ENCODE assay signal across 22 cellular contexts in the genomic region with DNA sequence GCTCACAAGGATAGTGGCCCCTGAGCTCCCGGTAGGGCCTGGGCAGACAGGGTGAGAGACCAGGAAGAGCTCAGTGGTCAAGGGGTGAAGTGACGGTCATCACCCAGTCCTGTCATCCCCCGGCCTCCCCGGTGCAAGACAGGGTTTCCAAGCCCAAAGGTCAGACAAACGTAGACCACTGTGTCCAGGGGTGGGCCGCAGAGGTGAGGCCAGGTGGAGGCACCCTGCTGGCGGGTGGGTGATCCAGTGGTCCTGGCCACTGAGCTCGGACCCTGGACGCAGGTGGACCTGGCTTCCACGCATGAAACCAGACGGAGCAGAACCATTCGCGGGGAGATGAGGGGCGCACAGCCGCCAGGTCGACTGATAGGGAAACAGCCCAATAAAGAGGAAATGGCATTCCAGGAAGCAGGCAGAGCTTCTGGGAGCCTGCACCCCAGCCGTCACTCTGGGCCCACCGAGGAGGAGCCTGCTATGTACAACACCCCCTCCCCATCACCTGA. TPM values are rescaled to one million over a fixed set of nuclear protein-coding genes. Genes with fewer than 3 reads are reported as not detected.
A peak's percentile ranks its signal among the peaks of the same experiment; 100 is the strongest.
DNase-seq lines count a peak whose midpoint lies in the region; ATAC-seq and TF ChIP-seq lines count a peak whose summit lies in the region.
"Had no signal": no experiment of that assay in that cellular context is flagged by ENCODE, and none has a peak within 500 bp of the region (broad histone marks: within the 10 kb centered on the region; RNA-seq: fewer than 3 reads in every experiment).

No MANE protein-coding gene starts in this region.

- H3K27ac ChIP-seq in Panc1 (ENCODE audit: low read length) (no peak overlapping the region), right lobe of liver (no peak overlapping the region), gastrocnemius medialis (no peak overlapping the region)
- H3K27ac ChIP-seq: adrenal gland, dorsolateral prefrontal cortex, epithelial cell of prostate, SJSA1, thyroid gland had no signal

- POLR2A ChIA-PET in Panc1 (lab: Charles Lee), result no interaction called here

- TF ChIP-seq POLR2A in right lobe of liver (IDR thresholded peaks at IDR 0.05) (no peak), gastrocnemius medialis (IDR thresholded peaks at IDR 0.05) (no peak)

- H3K4me1 ChIP-seq in Panc1 (ENCODE audit: control insufficient read depth, insufficient read depth, low read length) (peaks cover 14% of the 10 kb centered on the region), right lobe of liver (peaks cover 3 to 37% (median 17%) of the 10 kb centered on the region in 4 donors), gastrocnemius medialis (peaks cover 7 to 16% of the 10 kb centered on the region in 2 donors)

- no peak overlapping the region for H3K4me3 Mint-ChIP-seq in CD14-positive monocyte
- H3K4me3 Mint-ChIP-seq: H9; memory B cell; stimulated activated memory B cell treated with anti-CD40 and anti-IgM and Interleukin-4, amounts not matched to agents 10 μg/mL and 1 μg/mL and 100 μg/mL, for 72 hours had no signal

- TF ChIP-seq CTCF in CD14-positive monocyte (IDR thresholded peaks at IDR 0.05) (no peak), Panc1 (IDR thresholded peaks at IDR 0.05) (no peak), right lobe of liver (IDR thresholded peaks at IDR 0.05) (no peak), gastrocnemius medialis (IDR thresholded peaks at IDR 0.05 in 4 of 5, conservative IDR thresholded peaks at IDR 0.05 in 1 of 5) (no peak)

- H3K9me3 Mint-ChIP-seq in CD14-positive monocyte, result peaks cover 0 to 5% (median 2%) of the 10 kb centered on the region in 7 donors
- H3K9me3 Mint-ChIP-seq: activated T-helper 2 cell treated with anti-CD3 and anti-CD28 coated beads, Interferon-gamma antibody, Interleukin-2, Interleukin-4, amounts not matched to agents 10 μg/mL and 5 μg/mL and 100 μg/mL, durations not matched to agents 14 hours and 24 hours and 36 hours; H9; memory B cell; naive thymus-derived CD8-positive, alpha-beta T cell; stimulated activated memory B cell treated with anti-CD40 and anti-IgM and Interleukin-4, amounts not matched to agents 10 μg/mL and 1 μg/mL and 100 μg/mL, for 72 hours had no signal

- ATAC-seq in Panc1 (peak; percentile 54), right lobe of liver (no peak), gastrocnemius medialis (no peak), GM18867 (IDR thresholded peaks at IDR 0.05; ENCODE audit: unreplicated experiment) (no peak)

- H3K9me3 ChIP-seq in Panc1 (ENCODE audit: control insufficient read depth, insufficient read depth, low read depth, low read length) (no peaks in the 10 kb centered on the region), right lobe of liver (no peaks in the 10 kb centered on the region), gastrocnemius medialis (no peaks in the 10 kb centered on the region)
- H3K9me3 ChIP-seq: SJSA1, thyroid gland had no signal

- H3K27me3 ChIP-seq in Panc1 (ENCODE audit: control insufficient read depth, insufficient read depth, low read length) (no peaks in the 10 kb centered on the region), right lobe of liver (no peaks in the 10 kb centered on the region), gastrocnemius medialis (no peaks in the 10 kb centered on the region)
- H3K27me3 ChIP-seq: adrenal gland, SJSA1, thyroid gland had no signal

- H3K36me3 ChIP-seq in Panc1 (ENCODE audit: control insufficient read depth, insufficient read depth, low read length), result no peaks in the 10 kb centered on the region
- no peaks in the 10 kb centered on the region for H3K36me3 ChIP-seq in right lobe of liver
- H3K36me3 ChIP-seq in gastrocnemius medialis, result no peaks in the 10 kb centered on the region
- H3K36me3 ChIP-seq: adrenal gland, SJSA1, thyroid gland had no signal

- DNase-seq in CD14-positive monocyte (ENCODE audit: low spot score) (peak; percentile 30), Panc1 (ENCODE audit: low read depth, low spot score) (no peak), right lobe of liver (peak; percentile 14 to 52 (median 45)), gastrocnemius medialis (peak; percentile 2 to 11), epidermal melanocyte (ENCODE audit: insufficient read length, low spot score) (no peak), pons (ENCODE audit: low spot score) (no peak)
- DNase-seq: activated CD4-positive, CD25-positive, alpha-beta regulatory T cell; GDM1; hippocampal formation; NCI-H2107; NCI-H774 had no signal

- CTCF ChIA-PET in Panc1 (lab: Charles Lee), result interaction anchor here (0.5 to 1.2 kb wide), 3 partner anchors 12 to 314 kb away, joined by 7 to 14 read pairs (median 8); no protein-coding TSS in a partner anchor

- no peaks in the 10 kb centered on the region for H3K36me3 Mint-ChIP-seq in CD14-positive monocyte
- H3K36me3 Mint-ChIP-seq: memory B cell; naive thymus-derived CD8-positive, alpha-beta T cell; stimulated activated memory B cell treated with anti-CD40 and anti-IgM and Interleukin-4, amounts not matched to agents 10 μg/mL and 1 μg/mL and 100 μg/mL, for 72 hours had no signal

- intact Hi-C loops in CD14-positive monocyte (cut with micrococcal nuclease), result no loop called here
- intact Hi-C loops in Panc1 (cut with micrococcal nuclease; ENCODE audit: unreplicated experiment), result no loop called here
- intact Hi-C loops in right lobe of liver (cut with DNase I), result loop anchor here in 1 of 2 donors (10.0 kb wide), 1 partner anchor 129 kb away; no protein-coding TSS in a partner anchor
- intact Hi-C loops in gastrocnemius medialis (cut with DNase I; ENCODE audit: low total_unique reads), result no loop called here

- peaks cover 15 to 30% (median 16%) of the 10 kb centered on the region in 3 donors for H3K27me3 Mint-ChIP-seq in CD14-positive monocyte (ENCODE audit: low read depth in 3 of 3)

- in situ Hi-C loops in Panc1 (cut with HindIII; ENCODE audit: low pct_unique_long_range_greater_than_20kb, low sequenced_read_pairs), result no loop called here
- in situ Hi-C loops in gastrocnemius medialis (cut with MboI; ENCODE audit: low sequenced_read_pairs in 4 of 4), result no loop called here

- peak overlapping the region in 1 of 2 experiments; percentile 25; a peak in 1 of 4 replicates for H3K4me3 ChIP-seq in Panc1 (ENCODE audit: low read depth in 2 of 2, low read length in 2 of 2)
- H3K4me3 ChIP-seq in right lobe of liver, result peak overlapping the region in 2 of 3 donors; percentile 31 to 38
- no peak overlapping the region for H3K4me3 ChIP-seq in gastrocnemius medialis
- H3K4me3 ChIP-seq: adrenal gland, SJSA1, thyroid gland had no signal

- peaks cover 7% of the 10 kb centered on the region for H3K4me1 Mint-ChIP-seq in CD14-positive monocyte

- WGBS in right lobe of liver (ENCODE audit: insufficient coverage, low coverage, low lambda C conversion rate, missing lambda C conversion rate), result 11% methylated on average over 9 of the region's 18 CpGs

- H3K27ac Mint-ChIP-seq in CD14-positive monocyte, result no peak overlapping the region
- H3K27ac Mint-ChIP-seq: activated T-helper 2 cell treated with anti-CD3 and anti-CD28 coated beads, Interferon-gamma antibody, Interleukin-2, Interleukin-4, amounts not matched to agents 10 μg/mL and 5 μg/mL and 100 μg/mL, durations not matched to agents 14 hours and 24 hours and 36 hours; H9; memory B cell; stimulated activated memory B cell treated with anti-CD40 and anti-IgM and Interleukin-4, amounts not matched to agents 10 μg/mL and 1 μg/mL and 100 μg/mL, for 72 hours had no signal

- BruUV-seq in Panc1 (replicated peaks; lab: Mats Ljungman, UMichigan), result no TSS peak

RNA-seq across cellular contexts. Expression of a gene that starts 14.4 kb away (rescaled TPM):
- under 1 TPM; 0.02 to 0.12 TPM for polyA plus RNA-seq in CD14-positive monocyte
- total RNA-seq in Panc1 (2021; ENCODE audit: unreplicated experiment) (11.0 TPM), right lobe of liver (10 to 100 TPM in 4 of 6 experiments, 1 to 10 TPM in 2; 7.4 to 27.8 (median 13.2) TPM), gastrocnemius medialis (10 to 100 TPM; 16.4 to 56.2 (median 43.5) TPM)
- polyA plus RNA-seq in Panc1 (2012; ENCODE audit: insufficient read length), result 17.9 TPM

Comparison
In these comparisons a context has a peak if more than half of its experiments do, and no peak if none do; other contexts are left out.
1. DNase-seq: peak in CD14-positive monocyte (single experiment), right lobe of liver (3 of 3) and gastrocnemius medialis (2 of 2); none in Panc1 (single experiment), epidermal melanocyte (single experiment) and pons (single experiment).
2. H3K4me3 ChIP-seq: peak in right lobe of liver (2 of 3); none in gastrocnemius medialis (0 of 4).